Comparison of ENCODE assay signal across 15 cellular contexts in genomic region chr7:105032553-105033214, GRCh38.
"Had no signal": no experiment of that assay in that cellular context is flagged by ENCODE, and none has a peak within 500 bp of the region (broad histone marks: within the 10 kb centered on the region; RNA-seq: fewer than 3 reads in every experiment).

No MANE protein-coding gene starts in this region.

- ATAC-seq: heart left ventricle, left cardiac atrium, lower lobe of right lung had no signal

- H3K27me3 ChIP-seq: ascending aorta, heart left ventricle, neural progenitor cell, tibial artery, uterus had no signal

- H3K4me3 Mint-ChIP-seq: endodermal cell; neural progenitor cell; T-helper 2 cell treated with Interferon-gamma antibody and Interleukin-4, amounts not matched to agents 5 μg/mL and 100 μg/mL, for 36 hours had no signal

- DNase-seq: activated CD4-positive, alpha-beta T cell treated with anti-CD3 and anti-CD28 coated beads, Interleukin-2, amount 50 U/mL, for 1 hour; activated CD4-positive, CD25-positive, alpha-beta regulatory T cell; activated effector memory CD4-positive, alpha-beta T cell treated with anti-CD3 and anti-CD28 coated beads, Interleukin-2, amount 50 U/mL, for 16 hours; activated T-cell treated with anti-CD3 and anti-CD28 coated beads, Interleukin-2, amount 50 U/mL, for 1 hour; endodermal cell; heart left ventricle; left cardiac atrium; lower lobe of right lung; stimulated activated CD4-positive, alpha-beta T cell treated with anti-CD3 and anti-CD28 coated beads, Interleukin-1b, Interleukin-23, amount 100 ng/mL, for 48 hours; tibial artery; uterus had no signal

- H3K9me3 ChIP-seq: ascending aorta, lower lobe of right lung, tibial artery, uterus had no signal

- H3K27ac Mint-ChIP-seq: endodermal cell; neural progenitor cell; T-helper 2 cell treated with Interferon-gamma antibody and Interleukin-4, amounts not matched to agents 5 μg/mL and 100 μg/mL, for 36 hours had no signal

- H3K27ac ChIP-seq: ascending aorta, heart left ventricle, lower lobe of right lung, parathyroid adenoma, tibial artery, uterus had no signal

- H3K36me3 ChIP-seq: ascending aorta, lower lobe of right lung, tibial artery, uterus had no signal

- H3K4me3 ChIP-seq: ascending aorta, heart left ventricle, lower lobe of right lung, neural progenitor cell, tibial artery, uterus had no signal

- H3K9me3 Mint-ChIP-seq: endodermal cell; T-helper 2 cell treated with Interferon-gamma antibody and Interleukin-4, amounts not matched to agents 5 μg/mL and 100 μg/mL, for 36 hours had no signal
